ENCODE assay signal across 1 cellular context in genomic region chr7:93176961-93177580, GRCh38.
TF ChIP-seq lines count a peak whose summit lies in the region.

No MANE protein-coding gene starts in this region.

TF ChIP-seq in GM12878, 131 proteins besides CTCF, POLR2A, EP300 and RAD21:
- TF ChIP-seq NRF1 (conservative IDR thresholded peaks at IDR 0.05; ENCODE audit: low read depth, low read length): no peak
- no peak for TF ChIP-seq E2F8 (IDR thresholded peaks at IDR 0.05; ENCODE audit: low read depth, partially characterized antibody)
- TF ChIP-seq NFYA (IDR thresholded peaks at IDR 0.05; ENCODE audit: borderline replicate concordance, low read depth, low read length): no peak
- TF ChIP-seq YY1 (IDR thresholded peaks at IDR 0.05; ENCODE audit: low read depth, low read length): no peak
- no peak for TF ChIP-seq NKRF (conservative IDR thresholded peaks at IDR 0.05)
- TF ChIP-seq MXI1 (IDR thresholded peaks at IDR 0.05; ENCODE audit: low read depth, low read length): no peak
- no peak for TF ChIP-seq BHLHE40 (IDR thresholded peaks at IDR 0.05; ENCODE audit: borderline replicate concordance in 1 of 2, low read depth in 2 of 2, low read length in 1 of 2)
